In the genomic region with DNA sequence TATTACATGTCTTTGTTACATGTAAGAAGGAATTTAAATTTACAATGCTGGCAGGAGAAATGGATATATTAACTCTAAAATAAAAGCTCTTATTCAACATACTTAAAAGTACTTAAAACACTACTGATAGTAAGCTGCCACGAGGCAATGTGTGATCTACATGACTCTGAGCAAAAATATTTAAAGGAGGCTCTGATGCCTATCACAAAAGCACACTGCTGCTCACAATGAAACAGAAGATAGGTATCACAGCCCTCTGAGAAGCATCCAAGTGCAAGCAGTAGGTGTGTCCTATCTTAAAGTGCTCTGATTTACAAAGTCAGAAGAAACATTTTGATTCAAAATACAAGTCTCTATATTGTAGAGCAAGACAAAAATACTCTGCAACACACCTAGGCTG, we compare ENCODE assay signal across 20 cellular contexts.
"Had no signal": no experiment of that assay in that cellular context is flagged by ENCODE, and none has a peak within 500 bp of the region (broad histone marks: within the 10 kb centered on the region; RNA-seq: fewer than 3 reads in every experiment).

No MANE protein-coding gene starts in this region.

- FAIRE-seq: colon had no signal

- H3K9me3 ChIP-seq: esophagus squamous epithelium, mucosa of descending colon, spleen, thoracic aorta, uterus had no signal

- H3K27ac ChIP-seq: esophagus squamous epithelium, foreskin keratinocyte, spleen, thoracic aorta had no signal

- H3K4me3 Mint-ChIP-seq: dendritic cell treated with granulocyte-macrophage colony-stimulating factor and Interleukin-4, amounts not matched to agents 40 ng/mL and 50 ng/mL, for 4 days; naive thymus-derived CD8-positive, alpha-beta T cell; neural crest cell; stimulated activated memory B cell treated with anti-CD40 and anti-IgM and Interleukin-4, amounts not matched to agents 10 μg/mL and 1 μg/mL and 100 μg/mL, for 72 hours; stimulated activated naive CD8-positive, alpha-beta T cell treated with anti-CD3 and anti-CD28 coated beads, Interleukin-15, amount 100 ng/mL, for 72 hours; type B pancreatic cell had no signal

- H3K4me3 ChIP-seq: esophagus squamous epithelium, mucosa of descending colon, spleen, thoracic aorta, uterus had no signal

- H3K4me1 Mint-ChIP-seq: naive thymus-derived CD8-positive, alpha-beta T cell; stimulated activated memory B cell treated with anti-CD40 and anti-IgM and Interleukin-4, amounts not matched to agents 10 μg/mL and 1 μg/mL and 100 μg/mL, for 72 hours; stimulated activated naive CD8-positive, alpha-beta T cell treated with anti-CD3 and anti-CD28 coated beads, Interleukin-15, amount 100 ng/mL, for 72 hours had no signal

- DNase-seq: esophagus squamous epithelium; head of caudate nucleus; hippocampal formation; left colon; mucosa of descending colon; naive thymus-derived CD8-positive, alpha-beta T cell; spleen; stimulated activated CD4-positive, alpha-beta T cell treated with anti-CD3 and anti-CD28 coated beads, Interleukin-15, amount 100 ng/mL, for 24 hours; stimulated activated CD4-positive, alpha-beta T cell treated with anti-CD3 and anti-CD28 coated beads, Interleukin-1b, Interleukin-23, amount 100 ng/mL, for 48 hours; stimulated activated CD4-positive, alpha-beta T cell treated with anti-CD3 and anti-CD28 coated beads, Interleukin-4, amount 100 ng/mL, for 24 hours; stimulated activated naive CD8-positive, alpha-beta T cell treated with anti-CD3 and anti-CD28 coated beads, Interleukin-15, amount 100 ng/mL, for 72 hours; uterus had no signal

- H3K36me3 Mint-ChIP-seq: naive thymus-derived CD8-positive, alpha-beta T cell; stimulated activated memory B cell treated with anti-CD40 and anti-IgM and Interleukin-4, amounts not matched to agents 10 μg/mL and 1 μg/mL and 100 μg/mL, for 72 hours; type B pancreatic cell had no signal

- H3K9me3 Mint-ChIP-seq: dendritic cell treated with granulocyte-macrophage colony-stimulating factor and Interleukin-4, amounts not matched to agents 40 ng/mL and 50 ng/mL, for 4 days; naive thymus-derived CD8-positive, alpha-beta T cell; stimulated activated memory B cell treated with anti-CD40 and anti-IgM and Interleukin-4, amounts not matched to agents 10 μg/mL and 1 μg/mL and 100 μg/mL, for 72 hours; stimulated activated naive CD8-positive, alpha-beta T cell treated with anti-CD3 and anti-CD28 coated beads, Interleukin-15, amount 100 ng/mL, for 72 hours; type B pancreatic cell had no signal

- H3K4me1 ChIP-seq: foreskin keratinocyte, spleen, uterus had no signal

- H3K27me3 Mint-ChIP-seq: dendritic cell treated with granulocyte-macrophage colony-stimulating factor and Interleukin-4, amounts not matched to agents 40 ng/mL and 50 ng/mL, for 4 days; stimulated activated memory B cell treated with anti-CD40 and anti-IgM and Interleukin-4, amounts not matched to agents 10 μg/mL and 1 μg/mL and 100 μg/mL, for 72 hours; stimulated activated naive CD8-positive, alpha-beta T cell treated with anti-CD3 and anti-CD28 coated beads, Interleukin-15, amount 100 ng/mL, for 72 hours; type B pancreatic cell had no signal

- ATAC-seq: foreskin keratinocyte; left colon; mucosa of descending colon; naive thymus-derived CD8-positive, alpha-beta T cell; sciatic nerve had no signal

- H3K27ac Mint-ChIP-seq: dendritic cell treated with granulocyte-macrophage colony-stimulating factor and Interleukin-4, amounts not matched to agents 40 ng/mL and 50 ng/mL, for 4 days; naive thymus-derived CD8-positive, alpha-beta T cell; stimulated activated memory B cell treated with anti-CD40 and anti-IgM and Interleukin-4, amounts not matched to agents 10 μg/mL and 1 μg/mL and 100 μg/mL, for 72 hours; stimulated activated naive CD8-positive, alpha-beta T cell treated with anti-CD3 and anti-CD28 coated beads, Interleukin-15, amount 100 ng/mL, for 72 hours; type B pancreatic cell had no signal

- H3K27me3 ChIP-seq: esophagus squamous epithelium, foreskin keratinocyte, spleen, uterus had no signal

- H3K36me3 ChIP-seq: esophagus squamous epithelium, spleen, thoracic aorta, uterus had no signal
